ENCODE assay signal across 19 cellular contexts in genomic region chr18:12079504-12080237, GRCh38. TPM values are rescaled to one million over a fixed set of nuclear protein-coding genes. Genes with fewer than 3 reads are reported as not detected.
DNase-seq lines count a peak whose midpoint lies in the region; ATAC-seq and TF ChIP-seq lines count a peak whose summit lies in the region.
"Had no signal": no experiment of that assay in that cellular context is flagged by ENCODE, and none has a peak within 500 bp of the region (broad histone marks: within the 10 kb centered on the region; RNA-seq: fewer than 3 reads in every experiment).

No MANE protein-coding gene starts in this region.

- no peak for TF ChIP-seq CTCF in astrocyte of the spinal cord (IDR thresholded peaks at IDR 0.05; ENCODE audit: low read depth, low read length)

- in situ Hi-C loops in astrocyte of the spinal cord (cut with HindIII; ENCODE audit: low sequenced_read_pairs) = no loop called here

- no peak overlapping the region for H3K4me3 ChIP-seq in astrocyte of the spinal cord (ENCODE audit: low read depth, low read length)
- H3K4me3 ChIP-seq in skeletal muscle cell (ENCODE audit: low read depth, low read length) = no peak overlapping the region
- H3K4me3 ChIP-seq: skin epidermis had no signal

- DNase-seq in HT1080 (ENCODE audit: low read depth) (peak; percentile 48), astrocyte of the spinal cord (ENCODE audit: low read depth, low spot score) (peak; percentile 76), fibroblast of the conjunctiva (ENCODE audit: low read depth) (peak; percentile 20), skeletal muscle cell (ENCODE audit: low read depth) (peak; percentile 58), NCI-H69 (lab: John Stamatoyannopoulos, UW) (no peak), HuH-7.5 (ENCODE audit: low spot score) (no peak)
- DNase-seq in activated CD4-positive, alpha-beta T cell treated with anti-CD3 and anti-CD28 coated beads, Interleukin-2, amount 50 U/mL, for 48 hours = no peak
- DNase-seq: activated CD4-positive, alpha-beta T cell treated with anti-CD3 and anti-CD28 coated beads, Interleukin-2, amount 10 ng/mL, durations not matched to agents 24 days and 14 days; activated T-cell treated with anti-CD3 and anti-CD28 coated beads, Interleukin-2, amount 50 U/mL, for 48 hours; amygdala; CD4-positive, CD25-positive, alpha-beta regulatory T cell; effector memory CD4-positive, alpha-beta T cell; hippocampal formation; NCI-H1694; NCI-H774; nephron progenitor cell had no signal

- ATAC-seq in HG03378 (IDR thresholded peaks at IDR 0.05; ENCODE audit: unreplicated experiment) = no peak

RNA-seq across cellular contexts. Expression of gene ANKRD62, which starts 14.0 kb away (rescaled TPM):
- total RNA-seq in HT1080 (2014; rRNA removed; shearing (Covaris generic)) = 0.03 and 0.10 TPM in 2 replicates
- polyA plus RNA-seq in HT1080 (2015; cell fraction: cytosol; rRNA removed) = not detected in 2 replicates
- not detected in 2 replicates for polyA plus RNA-seq in HT1080 (2015; cell fraction: nucleus; rRNA removed)
- total RNA-seq: activated CD4-positive, alpha-beta T cell treated with anti-CD3 and anti-CD28 coated beads, Interleukin-2, amount 10 ng/mL, durations not matched to agents 24 days and 14 days; CD4-positive, CD25-positive, alpha-beta regulatory T cell had no signal
- polyA plus RNA-seq: CD4-positive, CD25-positive, alpha-beta regulatory T cell; liver had no signal

Comparison
In these comparisons a context has a peak if more than half of its experiments do, and no peak if none do; other contexts are left out.
1. DNase-seq: peak in HT1080 (single experiment), astrocyte of the spinal cord (single experiment), fibroblast of the conjunctiva (single experiment) and skeletal muscle cell (single experiment); none in NCI-H69 (single experiment), activated CD4-positive, alpha-beta T cell treated with anti-CD3 and anti-CD28 coated beads, Interleukin-2, amount 50 U/mL, for 48 hours (0 of 2) and HuH-7.5 (single experiment).